ENCODE assay signal across 15 cellular contexts in the genomic region with DNA sequence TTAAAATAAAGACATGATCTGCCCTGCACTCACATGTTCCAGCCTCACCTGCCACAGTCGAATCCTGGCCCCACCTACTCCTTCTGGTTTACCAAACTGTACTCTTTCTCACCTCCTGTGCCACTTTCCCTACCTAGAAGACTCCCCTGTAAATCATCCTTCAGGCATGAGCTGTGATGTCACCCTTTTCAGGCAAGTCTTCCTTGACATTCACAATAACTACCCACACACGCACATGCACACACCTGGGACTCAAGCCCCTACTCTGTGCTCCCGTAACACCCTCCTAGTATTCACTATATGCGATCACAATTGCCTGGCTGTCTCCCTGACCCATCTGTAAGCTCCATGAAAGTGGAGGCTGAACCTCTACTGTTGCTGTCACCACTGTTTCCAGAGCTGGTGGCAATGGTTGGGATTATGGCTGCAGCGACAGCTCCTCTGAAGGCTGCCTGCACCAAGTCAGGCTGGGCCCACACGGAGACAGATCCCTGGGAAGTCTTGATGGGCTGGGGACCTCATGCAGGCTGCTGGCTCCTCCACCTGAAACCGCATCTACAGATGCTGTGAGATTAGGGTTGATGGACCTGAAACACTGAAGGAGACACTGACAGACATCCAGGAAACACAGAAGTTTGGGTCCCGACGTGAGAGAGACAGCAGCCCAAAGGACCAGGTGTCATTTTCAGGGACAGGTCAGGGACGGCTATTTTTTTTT.
DNase-seq lines count a peak whose midpoint lies in the region; ATAC-seq and TF ChIP-seq lines count a peak whose summit lies in the region.
"Had no signal": no experiment of that assay in that cellular context is flagged by ENCODE, and none has a peak within 500 bp of the region (broad histone marks: within the 10 kb centered on the region; RNA-seq: fewer than 3 reads in every experiment).

No MANE protein-coding gene starts in this region.

- peak; percentile 24 for DNase-seq in OCI-LY7 (ENCODE audit: low spot score)
- DNase-seq in endodermal cell, result peak; percentile 15
- DNase-seq in putamen (ENCODE audit: low spot score), result no peak
- DNase-seq: Caco-2; CD8-positive, alpha-beta memory T cell; DMS53; GF-D8; HFFc6 had no signal

- H3K4me2 ChIP-seq in OCI-LY7 (ENCODE audit: low read length), result peak overlapping the region; percentile 51

- H3K27me3 ChIP-seq in endodermal cell (ENCODE audit: control insufficient read depth, insufficient read depth, low read length, poor library complexity, severe bottlenecking), result no peaks in the 10 kb centered on the region
- H3K27me3 ChIP-seq in thymus (ENCODE audit: control insufficient read depth, insufficient read depth), result no peaks in the 10 kb centered on the region

- CTCF ChIA-PET in HEK293 (lab: Yijun Ruan, JAX) (interaction anchor here (1.3 kb wide), 1 partner anchor 32 kb away, joined by 5 read pairs; no protein-coding TSS in a partner anchor), OCI-LY7 (lab: Charles Lee; ENCODE audit: unreplicated experiment) (no interaction called here)

- peaks cover 19% of the 10 kb centered on the region for H3K9me3 Mint-ChIP-seq in endodermal cell

- no peak overlapping the region for H2AFZ ChIP-seq in OCI-LY7 (ENCODE audit: low read length)

- H3K36me3 ChIP-seq in HEK293 (ENCODE audit: control insufficient read depth in 2 of 2, insufficient read depth in 1 of 2, low read length in 2 of 2) (peaks cover 0 to 4% of the 10 kb centered on the region in 2 experiments; a peak in 1 of 3 replicates), OCI-LY7 (ENCODE audit: insufficient read depth, low read length) (peaks cover 8% of the 10 kb centered on the region), endodermal cell (ENCODE audit: control insufficient read depth, insufficient read depth, low read length) (no peaks in the 10 kb centered on the region), thymus (ENCODE audit: control insufficient read depth, insufficient read depth) (no peaks in the 10 kb centered on the region)
- H3K36me3 ChIP-seq: HAP-1 had no signal

- H3K9me3 ChIP-seq in HEK293 (ENCODE audit: control insufficient read depth, insufficient read depth, low read depth, low read length) (no peaks in the 10 kb centered on the region), OCI-LY7 (ENCODE audit: low read length) (peaks cover 9% of the 10 kb centered on the region; the same call in 1 of the 2 replicates), endodermal cell (ENCODE audit: control insufficient read depth, low read length) (peaks cover 23% of the 10 kb centered on the region), thymus (ENCODE audit: control insufficient read depth) (peaks cover 8% of the 10 kb centered on the region)
- H3K9me3 ChIP-seq: Caco-2, HAP-1 had no signal

- H3K4me1 ChIP-seq in HEK293 (ENCODE audit: control insufficient read depth, insufficient read depth, low read length) (peaks cover 7% of the 10 kb centered on the region), OCI-LY7 (ENCODE audit: insufficient read depth, low read length, poor library complexity, severe bottlenecking) (peaks cover 54% of the 10 kb centered on the region), endodermal cell (ENCODE audit: control insufficient read depth, insufficient read depth, low read length) (no peaks in the 10 kb centered on the region), thymus (ENCODE audit: control insufficient read depth, insufficient read depth, low read length) (peaks cover 53% of the 10 kb centered on the region)
- H3K4me1 ChIP-seq: Caco-2, HAP-1 had no signal

- no peak overlapping the region for H3K27ac Mint-ChIP-seq in endodermal cell
- H3K27ac Mint-ChIP-seq: HFFc6 had no signal

- H3K9me2 ChIP-seq in OCI-LY7 (ENCODE audit: insufficient read depth, low read length), result no peaks in the 10 kb centered on the region

- ATAC-seq in HG03139 (IDR thresholded peaks at IDR 0.05; ENCODE audit: unreplicated experiment) (no peak), GM21447 (IDR thresholded peaks at IDR 0.05; ENCODE audit: unreplicated experiment) (no peak)
- ATAC-seq: HepG2 had no signal

- POLR2A ChIA-PET in HEK293 (lab: Yijun Ruan, JAX), result no interaction called here
- POLR2A ChIA-PET in OCI-LY7 (lab: Charles Lee), result interaction anchor here (2.8 kb wide), 1 partner anchor 11 kb away, joined by 6 read pairs; no protein-coding TSS in a partner anchor

- H3K4me3 ChIP-seq in HEK293 (ENCODE audit: low read depth, low read length) (no peak overlapping the region), OCI-LY7 (ENCODE audit: low read depth, low read length, poor library complexity, severe bottlenecking) (no peak overlapping the region), endodermal cell (ENCODE audit: low read length) (no peak overlapping the region), thymus (ENCODE audit: low read length) (no peak overlapping the region)
- H3K4me3 ChIP-seq: HAP-1 had no signal

- no peaks in the 10 kb centered on the region for H3K79me2 ChIP-seq in OCI-LY7 (ENCODE audit: insufficient read depth, low read depth, low read length)

- TF ChIP-seq CTCF in HEK293 (tag by site-specific recombination; IDR thresholded peaks at IDR 0.05) (no peak), OCI-LY7 (conservative IDR thresholded peaks at IDR 0.05; ENCODE audit: low read length) (no peak), endodermal cell (conservative IDR thresholded peaks at IDR 0.05) (no peak)

- 79 to 88% methylated on average over 9 to 10 of the region's 10 CpGs for WGBS in endodermal cell (ENCODE audit: insufficient coverage in 1 of 2, insufficient read length in 1 of 2), 2 experiments
- 89% methylated on average over 10 of the region's 10 CpGs for WGBS in thymus

- H4K20me1 ChIP-seq in OCI-LY7 (ENCODE audit: insufficient read depth, low read length), result no peaks in the 10 kb centered on the region

- no peak overlapping the region for H3K4me3 Mint-ChIP-seq in endodermal cell
- H3K4me3 Mint-ChIP-seq: CD8-positive, alpha-beta memory T cell; HFFc6 had no signal

- no peak overlapping the region for H3K9ac ChIP-seq in endodermal cell (ENCODE audit: extremely low read depth, low read length, poor library complexity, severe bottlenecking)

- H3K36me3 Mint-ChIP-seq in endodermal cell (ENCODE audit: low read depth), result no peaks in the 10 kb centered on the region

- H3K27me3 Mint-ChIP-seq in endodermal cell (ENCODE audit: insufficient read depth), result no peaks in the 10 kb centered on the region
- H3K27me3 Mint-ChIP-seq: CD8-positive, alpha-beta memory T cell had no signal

- peaks cover 16% of the 10 kb centered on the region for H3K4me1 Mint-ChIP-seq in endodermal cell

- H3K27ac ChIP-seq in HEK293 (ENCODE audit: extremely low read depth, low read depth, low read length), result no peak overlapping the region
- peak overlapping the region; percentile 72 for H3K27ac ChIP-seq in OCI-LY7 (ENCODE audit: low read depth, low read length, poor library complexity, severe bottlenecking)
- no peak overlapping the region for H3K27ac ChIP-seq in endodermal cell (ENCODE audit: low read depth, low read length)
- H3K27ac ChIP-seq in thymus (ENCODE audit: low read depth), result peak overlapping the region; percentile 25
- H3K27ac ChIP-seq: 22Rv1 had no signal

- no TSS peak for BruUV-seq in OCI-LY7 (replicated peaks; lab: Mats Ljungman, UMichigan)

- intact Hi-C loops in OCI-LY7 (cut with micrococcal nuclease; ENCODE audit: unreplicated experiment), result no loop called here

TF ChIP-seq in HEK293, 187 proteins besides CTCF, POLR2A, EP300 and RAD21:
- 0 out of 2 replicates have a peak, but pooled peaks have one; percentile 2 for TF ChIP-seq ZNF596 (tag by site-specific recombination; IDR thresholded peaks at IDR 0.05)
- TF ChIP-seq KLF1 (tag by site-specific recombination; IDR thresholded peaks at IDR 0.05), result no peak
- TF ChIP-seq ZXDB (tag by site-specific recombination; IDR thresholded peaks at IDR 0.05), result no peak
- TF ChIP-seq ZNF157 (tag by site-specific recombination; IDR thresholded peaks at IDR 0.05), result peak; percentile 54; the same call in 1 of the 2 replicates
- TF ChIP-seq, protein P1, sequence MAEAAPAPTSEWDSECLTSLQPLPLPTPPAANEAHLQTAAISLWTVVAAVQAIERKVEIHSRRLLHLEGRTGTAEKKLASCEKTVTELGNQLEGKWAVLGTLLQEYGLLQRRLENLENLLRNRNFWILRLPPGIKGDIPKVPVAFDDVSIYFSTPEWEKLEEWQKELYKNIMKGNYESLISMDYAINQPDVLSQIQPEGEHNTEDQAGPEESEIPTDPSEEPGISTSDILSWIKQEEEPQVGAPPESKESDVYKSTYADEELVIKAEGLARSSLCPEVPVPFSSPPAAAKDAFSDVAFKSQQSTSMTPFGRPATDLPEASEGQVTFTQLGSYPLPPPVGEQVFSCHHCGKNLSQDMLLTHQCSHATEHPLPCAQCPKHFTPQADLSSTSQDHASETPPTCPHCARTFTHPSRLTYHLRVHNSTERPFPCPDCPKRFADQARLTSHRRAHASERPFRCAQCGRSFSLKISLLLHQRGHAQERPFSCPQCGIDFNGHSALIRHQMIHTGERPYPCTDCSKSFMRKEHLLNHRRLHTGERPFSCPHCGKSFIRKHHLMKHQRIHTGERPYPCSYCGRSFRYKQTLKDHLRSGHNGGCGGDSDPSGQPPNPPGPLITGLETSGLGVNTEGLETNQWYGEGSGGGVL (tag by site-specific recombination; IDR thresholded peaks at IDR 0.05), result no peak
- TF ChIP-seq ZNF311 (tag by site-specific recombination; IDR thresholded peaks at IDR 0.05; ENCODE audit: borderline replicate concordance), result 0 out of 2 replicates have a peak, but pooled peaks have one; percentile 33
TF ChIP-seq in HEK293: peak in this region for 3.

Comparison
In these comparisons a context has a peak if more than half of its experiments do, and no peak if none do; other contexts are left out.
1. H3K27ac ChIP-seq: peak in OCI-LY7 (single experiment) and thymus (single experiment); none in HEK293 (single experiment) and endodermal cell (single experiment).